In genomic region chr4:153603258-153603657, GRCh38 we compare ENCODE assay signal across 22 cellular contexts.
DNase-seq lines count a peak whose midpoint lies in the region; ATAC-seq, FAIRE-seq and TF ChIP-seq lines count a peak whose summit lies in the region.
"Had no signal": no experiment of that assay in that cellular context is flagged by ENCODE, and none has a peak within 500 bp of the region (broad histone marks: within the 10 kb centered on the region; RNA-seq: fewer than 3 reads in every experiment).

No MANE protein-coding gene starts in this region.

- DNase-seq in stimulated activated naive CD4-positive, alpha-beta T cell treated with Interleukin-2 at 50 U/mL for 16 hours (lab: John Stamatoyannopoulos, UW): peak; percentile 7
- DNase-seq in stimulated activated naive CD4-positive, alpha-beta T cell (lab: John Stamatoyannopoulos, UW): no peak
- DNase-seq in GM12878 (ENCODE audit: low read depth, low spot score) (no peak), NCI-H1436 (lab: John Stamatoyannopoulos, UW) (no peak), DMS53 (lab: John Stamatoyannopoulos, UW) (no peak)
- peak; percentile 16 to 30 for DNase-seq in stimulated activated CD4-positive, alpha-beta T cell treated with anti-CD3 and anti-CD28 coated beads, Interleukin-4, amount 100 ng/mL, for 48 hours (ENCODE audit: low read depth in 2 of 2)
- DNase-seq: C1 segment of cervical spinal cord; central memory CD4-positive, alpha-beta T cell; COR-L47; heart left ventricle; kidney glomerular epithelial cell; lower lobe of right lung; mucosa of descending colon; NCI-H1048; NCI-H1694 treated with DMSO at 0.1 percent for 48 hours; small intestine; upper lobe of left lung had no signal

- peaks cover 4% of the 10 kb centered on the region for H3K79me2 ChIP-seq in GM12878 (ENCODE audit: control insufficient read depth, insufficient read depth, low read length)

- H3K27me3 ChIP-seq in GM12878 (replicated peaks in 1 of 2; ENCODE audit: control insufficient read depth in 2 of 2, insufficient read depth in 2 of 2, low read length in 1 of 2): no peaks in the 10 kb centered on the region
- H3K27me3 ChIP-seq: heart left ventricle, upper lobe of left lung had no signal

- no peak for TF ChIP-seq POLR2A in GM12878 (IDR thresholded peaks at IDR 0.05; ENCODE audit: low read depth, low read length)

- SMC1A ChIA-PET in GM12878 (lab: Charles Lee; ENCODE audit: uncharacterized antibody, unreplicated experiment): interaction anchor here (1.3 kb wide), 1 partner anchor 257 kb away, joined by 5 read pairs; no protein-coding TSS in a partner anchor

- peaks cover 17 to 49% of the 10 kb centered on the region in 2 experiments for H3K36me3 ChIP-seq in GM12878 (ENCODE audit: control insufficient read depth in 2 of 2, insufficient read depth in 2 of 2, low read length in 1 of 2)

- POLR2A ChIA-PET in GM12878 (lab: Charles Lee): interaction anchor here (1.5 kb wide), 1 partner anchor 9 kb away, joined by 4 read pairs; no protein-coding TSS in a partner anchor

- H3K27ac ChIP-seq in GM12878 (ENCODE audit: control insufficient read depth, insufficient read depth): no peak overlapping the region
- H3K27ac ChIP-seq: heart left ventricle, lower lobe of right lung, RWPE1, upper lobe of left lung had no signal

- H4K20me1 ChIP-seq in GM12878 (ENCODE audit: control insufficient read depth, insufficient read depth): no peaks in the 10 kb centered on the region; the same call in 1 of the 2 replicates

- no TSS peak for BruUV-seq in GM12878 (replicated peaks; lab: Mats Ljungman, UMichigan)

- no peak for TF ChIP-seq CTCF in GM12878 (IDR thresholded peaks at IDR 0.05 in 2 of 3, conservative IDR thresholded peaks at IDR 0.05 in 1 of 3; ENCODE audit: control insufficient read depth in 2 of 3, extremely low read depth in 1 of 3, insufficient read depth in 1 of 3, low read depth in 3 of 3, low read length in 3 of 3)

- no peaks in the 10 kb centered on the region for H3K9me3 ChIP-seq in GM12878 (replicated peaks; ENCODE audit: control insufficient read depth, insufficient read depth, low read length)
- H3K9me3 ChIP-seq: heart left ventricle, lower lobe of right lung, mucosa of descending colon, upper lobe of left lung had no signal

- H3K4me1 ChIP-seq in GM12878 (ENCODE audit: control insufficient read depth, insufficient read depth, low read length): no peaks in the 10 kb centered on the region
- H3K4me1 ChIP-seq: lower lobe of right lung, upper lobe of left lung had no signal

- 92% methylated on average over 2 of the region's 2 CpGs for WGBS in GM12878 (ENCODE audit: insufficient coverage, insufficient replicate concordance, low lambda C conversion rate, missing lambda C conversion rate)

- intact Hi-C loops in GM12878 (cut with micrococcal nuclease; ENCODE audit: unreplicated experiment): no loop called here

- no peak overlapping the region for H3K4me3 ChIP-seq in GM12878
- H3K4me3 ChIP-seq: heart left ventricle, lower lobe of right lung, mucosa of descending colon, upper lobe of left lung had no signal

- no peak overlapping the region for H2AFZ ChIP-seq in GM12878 (ENCODE audit: control insufficient read depth, low read depth, low read length)

- ATAC-seq in GM12878: no peak
- no peak for ATAC-seq in HG03378 (IDR thresholded peaks at IDR 0.05; ENCODE audit: unreplicated experiment)
- ATAC-seq: lower lobe of right lung; mucosa of descending colon; natural killer cell treated with Interleukin-12 subunit alpha and Interleukin-12 subunit beta and Interleukin-15 and Interleukin-18, amount 100 ng/mL, for 72 hours had no signal

- RAD21 ChIA-PET in GM12878 (lab: Charles Lee; ENCODE audit: unreplicated experiment): interaction anchor here (1.2 to 1.5 kb wide), 2 partner anchors 10 to 40 kb away, joined by 4 read pairs; no protein-coding TSS in a partner anchor

- no peak for TF ChIP-seq RAD21 in GM12878 (IDR thresholded peaks at IDR 0.05; ENCODE audit: insufficient read depth, low read depth, low read length)

- H3K4me2 ChIP-seq in GM12878 (ENCODE audit: control insufficient read depth, insufficient read depth): no peak overlapping the region

- TF ChIP-seq EP300 in GM12878 (IDR thresholded peaks at IDR 0.05; ENCODE audit: borderline replicate concordance in 1 of 2, control insufficient read depth in 1 of 2, low read depth in 2 of 2, low read length in 2 of 2): no peak

- no peak for FAIRE-seq in GM12878 (lab: Jason Lieb, UNC)
- FAIRE-seq: G401.6, H54, small intestine had no signal

- CTCF ChIA-PET in GM12878 (lab: Yijun Ruan, JAX): interaction anchor here (2.0 kb wide), 1 partner anchor 8 kb away, joined by 6 read pairs; no protein-coding TSS in a partner anchor

- in situ Hi-C loops in GM12878 (cut with MboI): no loop called here

- H3K9ac ChIP-seq in GM12878 (ENCODE audit: control insufficient read depth, insufficient read depth, low read length): no peak overlapping the region

TF ChIP-seq in GM12878, 131 proteins besides CTCF, POLR2A, EP300 and RAD21:
- TF ChIP-seq RUNX3 (IDR thresholded peaks at IDR 0.05; ENCODE audit: low read length) (peak; percentile 65; the same call in 1 of the 2 replicates), MTA3 (IDR thresholded peaks at IDR 0.05; ENCODE audit: borderline replicate concordance, low read length) (no peak), PBX3 (IDR thresholded peaks at IDR 0.05; ENCODE audit: insufficient replicate concordance, low read depth, low read length) (no peak), IRF4 (IDR thresholded peaks at IDR 0.05; ENCODE audit: low read depth, low read length) (peak; percentile 37; the same call in 1 of the 2 replicates), JUNB (IDR thresholded peaks at IDR 0.05) (peak; percentile 62; the same call in 1 of the 2 replicates), ZNF592 (IDR thresholded peaks at IDR 0.05) (no peak)

Comparison
In these comparisons a context has a peak if more than half of its experiments do, and no peak if none do; other contexts are left out.
1. DNase-seq: peak in stimulated activated naive CD4-positive, alpha-beta T cell treated with Interleukin-2 at 50 U/mL for 16 hours (single experiment) and stimulated activated CD4-positive, alpha-beta T cell treated with anti-CD3 and anti-CD28 coated beads, Interleukin-4, amount 100 ng/mL, for 48 hours (2 of 2); none in stimulated activated naive CD4-positive, alpha-beta T cell (0 of 6), GM12878 (single experiment), NCI-H1436 (single experiment) and DMS53 (single experiment).